ENCODE assay signal across 16 cellular contexts in the genomic region with DNA sequence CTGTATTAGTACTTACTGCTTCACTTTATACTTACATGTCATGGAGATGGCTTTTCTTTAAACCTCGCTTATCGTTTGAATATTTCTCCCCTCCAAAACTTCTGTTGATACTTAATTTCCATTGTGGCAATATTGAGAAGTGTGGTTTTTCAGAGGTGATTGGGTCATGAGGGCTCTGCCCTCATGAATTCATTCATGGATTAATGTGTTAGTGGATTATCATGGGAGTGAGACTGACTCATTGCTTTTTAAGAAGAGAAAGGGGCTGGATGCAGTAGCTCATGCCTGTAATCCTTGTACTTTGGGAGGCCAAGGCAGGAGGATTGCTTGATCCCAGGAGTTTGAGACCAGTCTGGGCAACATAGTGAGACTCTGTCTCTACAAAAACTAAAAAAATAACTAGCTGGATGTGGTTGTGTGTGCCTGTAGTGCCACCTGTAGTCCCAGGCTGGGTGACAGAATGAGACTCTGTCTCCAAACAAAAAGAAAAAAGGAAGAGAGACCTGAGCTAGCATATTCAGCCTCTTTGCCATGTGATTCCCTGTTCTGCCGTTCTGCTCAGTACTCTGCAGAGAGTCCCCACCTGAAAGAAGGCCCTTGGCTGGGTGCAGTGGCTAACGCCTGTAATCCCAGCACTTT. TPM values are rescaled to one million over a fixed set of nuclear protein-coding genes. Genes with fewer than 3 reads are reported as not detected.
DNase-seq lines count a peak whose midpoint lies in the region; ATAC-seq and TF ChIP-seq lines count a peak whose summit lies in the region.
"Had no signal": no experiment of that assay in that cellular context is flagged by ENCODE, and none has a peak within 500 bp of the region (broad histone marks: within the 10 kb centered on the region; RNA-seq: fewer than 3 reads in every experiment).

No MANE protein-coding gene starts in this region.

- peaks cover 7% of the 10 kb centered on the region for H3K9me3 Mint-ChIP-seq in activated T-cell treated with anti-CD3 and anti-CD28 coated beads, Interleukin-2, amount 50 U/mL, for 24 hours
- H3K9me3 Mint-ChIP-seq in HFFc6, result peaks cover 7% of the 10 kb centered on the region
- peaks cover 5% of the 10 kb centered on the region for H3K9me3 Mint-ChIP-seq in central memory CD8-positive, alpha-beta T cell
- peaks cover 4% of the 10 kb centered on the region for H3K9me3 Mint-ChIP-seq in stimulated activated memory B cell treated with anti-CD40 and anti-IgM and Interleukin-4, amounts not matched to agents 10 μg/mL and 1 μg/mL and 100 μg/mL, for 72 hours

- H3K4me3 Mint-ChIP-seq in activated T-cell treated with anti-CD3 and anti-CD28 coated beads, Interleukin-2, amount 50 U/mL, for 24 hours, result no peak overlapping the region
- peak overlapping the region; percentile 43; the same call in 1 of the 2 replicates for H3K4me3 Mint-ChIP-seq in HFFc6
- peak overlapping the region; percentile 3 for H3K4me3 Mint-ChIP-seq in central memory CD8-positive, alpha-beta T cell
- H3K4me3 Mint-ChIP-seq in stimulated activated memory B cell treated with anti-CD40 and anti-IgM and Interleukin-4, amounts not matched to agents 10 μg/mL and 1 μg/mL and 100 μg/mL, for 72 hours, result no peak overlapping the region
- H3K4me3 Mint-ChIP-seq: activated T-cell treated with anti-CD3 and anti-CD28 coated beads, Interleukin-2, amount 50 U/mL, for 4 hours had no signal

- TF ChIP-seq CTCF in HFFc6 (IDR thresholded peaks at IDR 0.05), result no peak
- no peak for TF ChIP-seq CTCF in gastroesophageal sphincter (IDR thresholded peaks at IDR 0.05)

- peak overlapping the region; percentile 61 for H3K27ac Mint-ChIP-seq in activated T-cell treated with anti-CD3 and anti-CD28 coated beads, Interleukin-2, amount 50 U/mL, for 24 hours
- peak overlapping the region; percentile 63 for H3K27ac Mint-ChIP-seq in HFFc6
- peak overlapping the region; percentile 91 for H3K27ac Mint-ChIP-seq in central memory CD8-positive, alpha-beta T cell (ENCODE audit: low read depth)
- peak overlapping the region; percentile 39 for H3K27ac Mint-ChIP-seq in stimulated activated memory B cell treated with anti-CD40 and anti-IgM and Interleukin-4, amounts not matched to agents 10 μg/mL and 1 μg/mL and 100 μg/mL, for 72 hours

- no peak overlapping the region for H3K4me3 ChIP-seq in gastroesophageal sphincter
- H3K4me3 ChIP-seq: psoas muscle, tibial nerve had no signal

- no peak for TF ChIP-seq POLR2A in gastroesophageal sphincter (IDR thresholded peaks at IDR 0.05)

- peaks cover 12% of the 10 kb centered on the region for H3K36me3 Mint-ChIP-seq in activated T-cell treated with anti-CD3 and anti-CD28 coated beads, Interleukin-2, amount 50 U/mL, for 24 hours (ENCODE audit: low read depth)
- peaks cover 13% of the 10 kb centered on the region for H3K36me3 Mint-ChIP-seq in HFFc6 (ENCODE audit: low read depth)
- H3K36me3 Mint-ChIP-seq in central memory CD8-positive, alpha-beta T cell (ENCODE audit: insufficient read depth), result peaks cover 1% of the 10 kb centered on the region
- H3K36me3 Mint-ChIP-seq in stimulated activated memory B cell treated with anti-CD40 and anti-IgM and Interleukin-4, amounts not matched to agents 10 μg/mL and 1 μg/mL and 100 μg/mL, for 72 hours, result peaks cover 10% of the 10 kb centered on the region

- TF ChIP-seq EP300 in gastroesophageal sphincter (IDR thresholded peaks at IDR 0.05), result no peak

- no peaks in the 10 kb centered on the region for H3K36me3 ChIP-seq in gastroesophageal sphincter
- H3K36me3 ChIP-seq: tibial nerve had no signal

- H3K27ac ChIP-seq in gastroesophageal sphincter, result no peak overlapping the region
- H3K27ac ChIP-seq: C4-2B, foreskin keratinocyte, psoas muscle, tibial nerve had no signal

- WGBS in gastroesophageal sphincter (ENCODE audit: low coverage in 1 of 2), 2 donors, result 73 to 75% methylated on average over 2 to 3 of the region's 4 CpGs

- peaks cover 3 to 35% (median 3%) of the 10 kb centered on the region in 3 donors for H3K4me1 ChIP-seq in gastroesophageal sphincter
- H3K4me1 ChIP-seq: psoas muscle had no signal

- H3K4me1 Mint-ChIP-seq in activated T-cell treated with anti-CD3 and anti-CD28 coated beads, Interleukin-2, amount 50 U/mL, for 24 hours (ENCODE audit: low read depth), result peaks cover 41% of the 10 kb centered on the region
- H3K4me1 Mint-ChIP-seq in HFFc6 (ENCODE audit: low read depth), result peaks cover 37% of the 10 kb centered on the region
- peaks cover 52% of the 10 kb centered on the region for H3K4me1 Mint-ChIP-seq in central memory CD8-positive, alpha-beta T cell
- peaks cover 40% of the 10 kb centered on the region for H3K4me1 Mint-ChIP-seq in stimulated activated memory B cell treated with anti-CD40 and anti-IgM and Interleukin-4, amounts not matched to agents 10 μg/mL and 1 μg/mL and 100 μg/mL, for 72 hours

- DNase-seq in activated T-cell treated with anti-CD3 and anti-CD28 coated beads, Interleukin-2, amount 50 U/mL, for 24 hours, result no peak
- DNase-seq in activated T-cell treated with anti-CD3 and anti-CD28 coated beads, Interleukin-2, amount 50 U/mL, for 1 hour, result no peak
- DNase-seq in HFFc6 (no peak), NCI-H524 (lab: John Stamatoyannopoulos, UW) (no peak), globus pallidus (ENCODE audit: low spot score) (no peak)
- no peak for DNase-seq in central memory CD8-positive, alpha-beta T cell (ENCODE audit: low spot score in 2 of 2)
- DNase-seq: activated T-cell treated with anti-CD3 and anti-CD28 coated beads, Interleukin-2, amount 50 U/mL, for 4 hours; DMS79; foreskin keratinocyte; left cardiac atrium; NCI-H774; psoas muscle had no signal

- no peaks in the 10 kb centered on the region for H3K27me3 Mint-ChIP-seq in activated T-cell treated with anti-CD3 and anti-CD28 coated beads, Interleukin-2, amount 50 U/mL, for 24 hours
- H3K27me3 Mint-ChIP-seq in HFFc6 (ENCODE audit: insufficient read depth), result peaks cover 2% of the 10 kb centered on the region; the same call in 1 of the 2 replicates
- H3K27me3 Mint-ChIP-seq in central memory CD8-positive, alpha-beta T cell, result no peaks in the 10 kb centered on the region
- H3K27me3 Mint-ChIP-seq in stimulated activated memory B cell treated with anti-CD40 and anti-IgM and Interleukin-4, amounts not matched to agents 10 μg/mL and 1 μg/mL and 100 μg/mL, for 72 hours, result no peaks in the 10 kb centered on the region

- H3K9me3 ChIP-seq in gastroesophageal sphincter, result no peaks in the 10 kb centered on the region

- no peaks in the 10 kb centered on the region for H3K27me3 ChIP-seq in gastroesophageal sphincter
- H3K27me3 ChIP-seq: foreskin keratinocyte, tibial nerve had no signal

- no peak for ATAC-seq in central memory CD8-positive, alpha-beta T cell (replicated peaks; ENCODE audit: extremely low read depth, poor library complexity, severe bottlenecking)
- ATAC-seq in stimulated activated memory B cell treated with anti-CD40 and anti-IgM and Interleukin-4, amounts not matched to agents 10 μg/mL and 1 μg/mL and 100 μg/mL, for 72 hours, result no peak
- ATAC-seq in gastroesophageal sphincter, result no peak
- ATAC-seq: activated T-cell treated with anti-CD3 and anti-CD28 coated beads, Interleukin-2, amount 50 U/mL, for 4 hours; foreskin keratinocyte; left cardiac atrium; psoas muscle had no signal

RNA-seq across cellular contexts. Expression of gene RABGAP1L, which starts 30.2 kb away (rescaled TPM):
- total RNA-seq in HFFc6 (2021; fragmentation: NEBNext Ultra II Directional; extraction: Animal tissue kit (Norgen Biotek cat#: 25700)), result 10 to 100 TPM; 14.5 to 16.9 (median 16.0) TPM
- 100 to 1,000 TPM in 1 of 4 donors, 10 to 100 TPM in 3; 31.2 to 115 (median 62.5) TPM for total RNA-seq in gastroesophageal sphincter

Comparison
In these comparisons a context has a peak if more than half of its experiments do, and no peak if none do; other contexts are left out.
1. H3K27ac Mint-ChIP-seq: peak in every context shown above with its lines; median percentile 91 in central memory CD8-positive, alpha-beta T cell; 63 in HFFc6; 61 in activated T-cell treated with anti-CD3 and anti-CD28 coated beads, Interleukin-2, amount 50 U/mL, for 24 hours; 39 in stimulated activated memory B cell treated with anti-CD40 and anti-IgM and Interleukin-4, amounts not matched to agents 10 μg/mL and 1 μg/mL and 100 μg/mL, for 72 hours.
2. H3K4me3 Mint-ChIP-seq: peak in HFFc6 (single experiment) and central memory CD8-positive, alpha-beta T cell (single experiment); none in activated T-cell treated with anti-CD3 and anti-CD28 coated beads, Interleukin-2, amount 50 U/mL, for 24 hours (single experiment) and stimulated activated memory B cell treated with anti-CD40 and anti-IgM and Interleukin-4, amounts not matched to agents 10 μg/mL and 1 μg/mL and 100 μg/mL, for 72 hours (single experiment).